Comparison of ENCODE assay signal across 28 cellular contexts in the genomic region with DNA sequence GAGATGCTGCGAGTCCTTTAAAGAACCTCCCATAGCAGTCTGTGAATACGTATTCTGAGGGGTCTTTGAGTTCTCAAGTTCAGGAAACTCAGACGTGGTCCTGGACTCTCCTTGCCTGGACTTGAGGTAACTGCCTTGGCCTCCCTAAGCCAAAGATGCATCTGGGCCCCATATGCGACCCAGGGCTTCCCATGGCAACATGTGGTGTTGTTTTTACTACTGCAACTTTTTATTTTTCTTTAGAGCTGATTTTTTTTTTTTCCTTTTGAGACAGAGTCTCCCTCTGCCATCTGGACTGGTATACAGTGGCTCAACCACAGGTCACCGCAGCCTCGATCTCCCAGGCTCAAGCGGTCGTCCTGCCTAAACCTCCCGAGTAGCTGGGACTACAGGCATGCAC.
"Had no signal": no experiment of that assay in that cellular context is flagged by ENCODE, and none has a peak within 500 bp of the region (broad histone marks: within the 10 kb centered on the region; RNA-seq: fewer than 3 reads in every experiment).

No MANE protein-coding gene starts in this region.

- H3K27ac ChIP-seq: stomach, suprapubic skin, testis, thoracic aorta, thyroid gland, tibial artery, tibial nerve, transverse colon, upper lobe of left lung, upper lobe of right lung, uterus, vagina had no signal

- H3K36me3 Mint-ChIP-seq: stimulated activated effector memory CD8-positive, alpha-beta T cell treated with anti-CD3 and anti-CD28 coated beads, Interleukin-12 subunit alpha, Interleukin-12 subunit beta, amount 100 ng/mL, for 72 hours; stimulated activated memory B cell treated with anti-CD40 and anti-IgM and Interleukin-4, amounts not matched to agents 10 μg/mL and 1 μg/mL and 100 μg/mL, for 72 hours; stimulated activated naive B cell treated with anti-CD40 and anti-IgM and Interleukin-4, amounts not matched to agents 10 μg/mL and 1 μg/mL and 100 μg/mL, for 72 hours; type B pancreatic cell had no signal

- H3K9me3 ChIP-seq: stomach, suprapubic skin, testis, thoracic aorta, thyroid gland, tibial artery, tibial nerve, transverse colon, upper lobe of left lung, upper lobe of right lung, uterus, vagina had no signal

- H3K27me3 ChIP-seq: testis, thyroid gland, tibial artery, tibial nerve, transverse colon, upper lobe of left lung, uterus, vagina had no signal

- H3K27ac Mint-ChIP-seq: stimulated activated effector memory CD8-positive, alpha-beta T cell treated with anti-CD3 and anti-CD28 coated beads, Interleukin-12 subunit alpha, Interleukin-12 subunit beta, amount 100 ng/mL, for 72 hours; stimulated activated memory B cell treated with anti-CD40 and anti-IgM and Interleukin-4, amounts not matched to agents 10 μg/mL and 1 μg/mL and 100 μg/mL, for 72 hours; stimulated activated naive B cell treated with anti-CD40 and anti-IgM and Interleukin-4, amounts not matched to agents 10 μg/mL and 1 μg/mL and 100 μg/mL, for 72 hours; stimulated activated naive CD8-positive, alpha-beta T cell treated with anti-CD3 and anti-CD28 coated beads, Interleukin-15, amount 100 ng/mL, for 72 hours; stimulated activated naive CD8-positive, alpha-beta T cell treated with anti-CD3 and anti-CD28 coated beads, Interleukin-15, Interleukin-2, amounts not matched to agents 100 ng/mL and 50 ng/mL, for 24 hours; type B pancreatic cell had no signal

- H3K4me1 Mint-ChIP-seq: stimulated activated effector memory CD8-positive, alpha-beta T cell treated with anti-CD3 and anti-CD28 coated beads, Interleukin-12 subunit alpha, Interleukin-12 subunit beta, amount 100 ng/mL, for 72 hours; stimulated activated memory B cell treated with anti-CD40 and anti-IgM and Interleukin-4, amounts not matched to agents 10 μg/mL and 1 μg/mL and 100 μg/mL, for 72 hours; stimulated activated naive B cell treated with anti-CD40 and anti-IgM and Interleukin-4, amounts not matched to agents 10 μg/mL and 1 μg/mL and 100 μg/mL, for 72 hours; stimulated activated naive CD8-positive, alpha-beta T cell treated with anti-CD3 and anti-CD28 coated beads, Interleukin-15, amount 100 ng/mL, for 72 hours had no signal

- H3K9me3 Mint-ChIP-seq: stimulated activated effector memory CD8-positive, alpha-beta T cell treated with anti-CD3 and anti-CD28 coated beads, Interleukin-12 subunit alpha, Interleukin-12 subunit beta, amount 100 ng/mL, for 72 hours; stimulated activated memory B cell treated with anti-CD40 and anti-IgM and Interleukin-4, amounts not matched to agents 10 μg/mL and 1 μg/mL and 100 μg/mL, for 72 hours; stimulated activated naive CD8-positive, alpha-beta T cell treated with anti-CD3 and anti-CD28 coated beads, Interleukin-15, amount 100 ng/mL, for 72 hours; stimulated activated naive CD8-positive, alpha-beta T cell treated with anti-CD3 and anti-CD28 coated beads, Interleukin-15, Interleukin-2, amounts not matched to agents 100 ng/mL and 50 ng/mL, for 24 hours; type B pancreatic cell had no signal

- H3K4me3 ChIP-seq: stomach, suprapubic skin, testis, thoracic aorta, thyroid gland, tibial artery, tibial nerve, transverse colon, upper lobe of left lung, upper lobe of right lung, uterus, vagina had no signal

- DNase-seq: stimulated activated CD4-positive, alpha-beta T cell treated with anti-CD3 and anti-CD28 coated beads, Interleukin-2, amount 100 ng/mL, for 48 hours; stimulated activated CD4-positive, alpha-beta T cell treated with anti-CD3 and anti-CD28 coated beads, Interleukin-4, amount 100 ng/mL, for 1 hour; stimulated activated CD4-positive, alpha-beta T cell treated with anti-CD3 and anti-CD28 coated beads, Interleukin-4, amount 100 ng/mL, for 24 hours; stimulated activated CD4-positive, alpha-beta T cell treated with anti-CD3 and anti-CD28 coated beads, Interleukin-4, amount 100 ng/mL, for 4 hours; stimulated activated CD8-positive, alpha-beta memory T cell treated with anti-CD3 and anti-CD28 coated beads, Interleukin-4, amount 100 ng/mL, for 48 hours; stimulated activated naive B cell treated with anti-CD40 and anti-IgM and Interleukin-4, amounts not matched to agents 10 μg/mL and 1 μg/mL and 100 μg/mL, for 72 hours; stimulated activated naive CD4-positive, alpha-beta T cell; stimulated activated naive CD4-positive, alpha-beta T cell treated with Interleukin-2 at 50 U/mL for 16 hours; stimulated activated naive CD8-positive, alpha-beta T cell treated with anti-CD3 and anti-CD28 coated beads, Interleukin-15, amount 100 ng/mL, for 72 hours; stimulated activated naive CD8-positive, alpha-beta T cell treated with anti-CD3 and anti-CD28 coated beads, Interleukin-15, Interleukin-2, amounts not matched to agents 100 U/mL and 50 U/mL, for 24 hours; stomach; substantia nigra; testis; thyroid gland; tibial artery; transverse colon; trophoblast cell; upper lobe of left lung; upper lobe of right lung; uterus had no signal

- H3K27me3 Mint-ChIP-seq: stimulated activated memory B cell treated with anti-CD40 and anti-IgM and Interleukin-4, amounts not matched to agents 10 μg/mL and 1 μg/mL and 100 μg/mL, for 72 hours had no signal

- H3K36me3 ChIP-seq: stomach, suprapubic skin, thoracic aorta, thyroid gland, tibial artery, tibial nerve, transverse colon, upper lobe of left lung, upper lobe of right lung, uterus, vagina had no signal

- H3K4me1 ChIP-seq: stomach, suprapubic skin, testis, thyroid gland, tibial artery, tibial nerve, transverse colon, upper lobe of left lung, upper lobe of right lung, uterus, vagina had no signal

- H3K4me3 Mint-ChIP-seq: stimulated activated effector memory CD8-positive, alpha-beta T cell treated with anti-CD3 and anti-CD28 coated beads, Interleukin-12 subunit alpha, Interleukin-12 subunit beta, amount 100 ng/mL, for 72 hours; stimulated activated memory B cell treated with anti-CD40 and anti-IgM and Interleukin-4, amounts not matched to agents 10 μg/mL and 1 μg/mL and 100 μg/mL, for 72 hours; stimulated activated naive B cell treated with anti-CD40 and anti-IgM and Interleukin-4, amounts not matched to agents 10 μg/mL and 1 μg/mL and 100 μg/mL, for 72 hours; stimulated activated naive CD8-positive, alpha-beta T cell treated with anti-CD3 and anti-CD28 coated beads, Interleukin-15, amount 100 ng/mL, for 72 hours; stimulated activated naive CD8-positive, alpha-beta T cell treated with anti-CD3 and anti-CD28 coated beads, Interleukin-15, Interleukin-2, amounts not matched to agents 100 ng/mL and 50 ng/mL, for 24 hours; type B pancreatic cell had no signal
